Comparison of ENCODE assay signal across 1 cellular context in the genomic region with DNA sequence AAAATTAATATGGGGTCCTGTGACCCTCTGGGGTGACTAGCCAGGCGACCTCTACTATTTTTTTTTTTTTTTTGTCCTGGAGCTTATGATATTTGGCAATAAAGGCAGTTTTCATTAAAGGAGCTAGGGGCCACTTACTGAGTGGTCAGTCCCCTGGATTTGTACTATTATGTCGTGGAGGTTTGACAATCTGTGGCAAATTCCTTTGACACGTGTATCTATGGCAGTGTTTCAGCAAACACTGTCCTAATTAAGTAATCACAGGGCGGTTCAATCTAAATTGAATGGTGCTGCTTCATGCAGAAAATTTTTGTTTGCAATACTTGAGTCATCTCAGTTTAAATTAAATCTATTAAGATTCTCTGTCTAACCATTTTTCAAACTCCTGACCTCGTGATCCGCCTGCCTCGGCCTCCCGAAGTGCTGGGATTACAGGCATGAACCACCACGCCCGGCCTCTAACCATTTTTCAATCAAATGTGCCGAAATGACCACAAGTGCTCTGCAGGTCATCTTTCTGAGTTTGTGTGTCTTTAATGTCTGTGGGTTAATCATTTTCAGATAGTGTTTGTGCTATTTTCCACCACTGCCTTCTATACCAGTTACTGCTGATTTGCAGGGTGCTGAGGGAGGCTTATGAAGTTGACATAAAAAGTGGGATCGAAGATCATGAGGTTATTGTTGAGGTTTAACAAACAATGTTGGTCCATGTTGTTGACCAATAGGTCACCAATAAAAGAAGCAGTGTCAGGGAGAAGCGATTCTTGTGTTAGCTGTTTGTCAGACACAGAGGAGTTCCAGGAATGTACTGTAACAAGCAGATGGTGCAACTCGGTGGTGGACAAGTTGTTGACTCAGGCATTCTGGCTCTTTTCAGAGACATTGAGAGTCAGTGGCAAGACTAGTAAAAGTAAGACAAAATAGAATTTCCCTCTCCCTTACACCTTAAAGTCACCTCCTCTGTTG.
TF ChIP-seq lines count a peak whose summit lies in the region.

No MANE protein-coding gene starts in this region.

TF ChIP-seq in HepG2, 621 proteins besides CTCF, POLR2A, EP300 and RAD21 (continued from another document and continues in another):
- TF ChIP-seq, protein P1, sequence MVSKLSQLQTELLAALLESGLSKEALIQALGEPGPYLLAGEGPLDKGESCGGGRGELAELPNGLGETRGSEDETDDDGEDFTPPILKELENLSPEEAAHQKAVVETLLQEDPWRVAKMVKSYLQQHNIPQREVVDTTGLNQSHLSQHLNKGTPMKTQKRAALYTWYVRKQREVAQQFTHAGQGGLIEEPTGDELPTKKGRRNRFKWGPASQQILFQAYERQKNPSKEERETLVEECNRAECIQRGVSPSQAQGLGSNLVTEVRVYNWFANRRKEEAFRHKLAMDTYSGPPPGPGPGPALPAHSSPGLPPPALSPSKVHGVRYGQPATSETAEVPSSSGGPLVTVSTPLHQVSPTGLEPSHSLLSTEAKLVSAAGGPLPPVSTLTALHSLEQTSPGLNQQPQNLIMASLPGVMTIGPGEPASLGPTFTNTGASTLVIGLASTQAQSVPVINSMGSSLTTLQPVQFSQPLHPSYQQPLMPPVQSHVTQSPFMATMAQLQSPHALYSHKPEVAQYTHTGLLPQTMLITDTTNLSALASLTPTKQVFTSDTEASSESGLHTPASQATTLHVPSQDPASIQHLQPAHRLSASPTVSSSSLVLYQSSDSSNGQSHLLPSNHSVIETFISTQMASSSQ (IDR thresholded peaks at IDR 0.05; ENCODE audit: low read depth) = peak; percentile 97
- TF ChIP-seq, protein P1 (CRISPR knock-in tag; IDR thresholded peaks at IDR 0.05; ENCODE audit: borderline replicate concordance) = peak; percentile 99
- TF ChIP-seq GATA4 (IDR thresholded peaks at IDR 0.05; ENCODE audit: borderline replicate concordance, low read depth) = peak; percentile 93; the same call in 1 of the 2 replicates
- TF ChIP-seq TRIM24 (CRISPR knock-in tag; IDR thresholded peaks at IDR 0.05) = peak; percentile 17; the same call in 1 of the 2 replicates
- no peak for TF ChIP-seq HNRNPLL (IDR thresholded peaks at IDR 0.05; ENCODE audit: low read depth, low read length, poor library complexity, severe bottlenecking)
- TF ChIP-seq, protein P2, sequence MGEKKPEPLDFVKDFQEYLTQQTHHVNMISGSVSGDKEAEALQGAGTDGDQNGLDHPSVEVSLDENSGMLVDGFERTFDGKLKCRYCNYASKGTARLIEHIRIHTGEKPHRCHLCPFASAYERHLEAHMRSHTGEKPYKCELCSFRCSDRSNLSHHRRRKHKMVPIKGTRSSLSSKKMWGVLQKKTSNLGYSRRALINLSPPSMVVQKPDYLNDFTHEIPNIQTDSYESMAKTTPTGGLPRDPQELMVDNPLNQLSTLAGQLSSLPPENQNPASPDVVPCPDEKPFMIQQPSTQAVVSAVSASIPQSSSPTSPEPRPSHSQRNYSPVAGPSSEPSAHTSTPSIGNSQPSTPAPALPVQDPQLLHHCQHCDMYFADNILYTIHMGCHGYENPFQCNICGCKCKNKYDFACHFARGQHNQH (CRISPR knock-in tag; IDR thresholded peaks at IDR 0.05) = peak; percentile 98
- TF ChIP-seq, protein P3, sequence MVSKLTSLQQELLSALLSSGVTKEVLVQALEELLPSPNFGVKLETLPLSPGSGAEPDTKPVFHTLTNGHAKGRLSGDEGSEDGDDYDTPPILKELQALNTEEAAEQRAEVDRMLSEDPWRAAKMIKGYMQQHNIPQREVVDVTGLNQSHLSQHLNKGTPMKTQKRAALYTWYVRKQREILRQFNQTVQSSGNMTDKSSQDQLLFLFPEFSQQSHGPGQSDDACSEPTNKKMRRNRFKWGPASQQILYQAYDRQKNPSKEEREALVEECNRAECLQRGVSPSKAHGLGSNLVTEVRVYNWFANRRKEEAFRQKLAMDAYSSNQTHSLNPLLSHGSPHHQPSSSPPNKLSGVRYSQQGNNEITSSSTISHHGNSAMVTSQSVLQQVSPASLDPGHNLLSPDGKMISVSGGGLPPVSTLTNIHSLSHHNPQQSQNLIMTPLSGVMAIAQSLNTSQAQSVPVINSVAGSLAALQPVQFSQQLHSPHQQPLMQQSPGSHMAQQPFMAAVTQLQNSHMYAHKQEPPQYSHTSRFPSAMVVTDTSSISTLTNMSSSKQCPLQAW (CRISPR knock-in tag; IDR thresholded peaks at IDR 0.05) = peak; percentile 100
- peak; percentile 55; the same call in 1 of the 2 replicates for TF ChIP-seq ZNF607 (CRISPR knock-in tag; IDR thresholded peaks at IDR 0.05; ENCODE audit: borderline replicate concordance)
- TF ChIP-seq ZNF773 (CRISPR knock-in tag; IDR thresholded peaks at IDR 0.05; ENCODE audit: borderline replicate concordance) = no peak
- TF ChIP-seq, protein P4, sequence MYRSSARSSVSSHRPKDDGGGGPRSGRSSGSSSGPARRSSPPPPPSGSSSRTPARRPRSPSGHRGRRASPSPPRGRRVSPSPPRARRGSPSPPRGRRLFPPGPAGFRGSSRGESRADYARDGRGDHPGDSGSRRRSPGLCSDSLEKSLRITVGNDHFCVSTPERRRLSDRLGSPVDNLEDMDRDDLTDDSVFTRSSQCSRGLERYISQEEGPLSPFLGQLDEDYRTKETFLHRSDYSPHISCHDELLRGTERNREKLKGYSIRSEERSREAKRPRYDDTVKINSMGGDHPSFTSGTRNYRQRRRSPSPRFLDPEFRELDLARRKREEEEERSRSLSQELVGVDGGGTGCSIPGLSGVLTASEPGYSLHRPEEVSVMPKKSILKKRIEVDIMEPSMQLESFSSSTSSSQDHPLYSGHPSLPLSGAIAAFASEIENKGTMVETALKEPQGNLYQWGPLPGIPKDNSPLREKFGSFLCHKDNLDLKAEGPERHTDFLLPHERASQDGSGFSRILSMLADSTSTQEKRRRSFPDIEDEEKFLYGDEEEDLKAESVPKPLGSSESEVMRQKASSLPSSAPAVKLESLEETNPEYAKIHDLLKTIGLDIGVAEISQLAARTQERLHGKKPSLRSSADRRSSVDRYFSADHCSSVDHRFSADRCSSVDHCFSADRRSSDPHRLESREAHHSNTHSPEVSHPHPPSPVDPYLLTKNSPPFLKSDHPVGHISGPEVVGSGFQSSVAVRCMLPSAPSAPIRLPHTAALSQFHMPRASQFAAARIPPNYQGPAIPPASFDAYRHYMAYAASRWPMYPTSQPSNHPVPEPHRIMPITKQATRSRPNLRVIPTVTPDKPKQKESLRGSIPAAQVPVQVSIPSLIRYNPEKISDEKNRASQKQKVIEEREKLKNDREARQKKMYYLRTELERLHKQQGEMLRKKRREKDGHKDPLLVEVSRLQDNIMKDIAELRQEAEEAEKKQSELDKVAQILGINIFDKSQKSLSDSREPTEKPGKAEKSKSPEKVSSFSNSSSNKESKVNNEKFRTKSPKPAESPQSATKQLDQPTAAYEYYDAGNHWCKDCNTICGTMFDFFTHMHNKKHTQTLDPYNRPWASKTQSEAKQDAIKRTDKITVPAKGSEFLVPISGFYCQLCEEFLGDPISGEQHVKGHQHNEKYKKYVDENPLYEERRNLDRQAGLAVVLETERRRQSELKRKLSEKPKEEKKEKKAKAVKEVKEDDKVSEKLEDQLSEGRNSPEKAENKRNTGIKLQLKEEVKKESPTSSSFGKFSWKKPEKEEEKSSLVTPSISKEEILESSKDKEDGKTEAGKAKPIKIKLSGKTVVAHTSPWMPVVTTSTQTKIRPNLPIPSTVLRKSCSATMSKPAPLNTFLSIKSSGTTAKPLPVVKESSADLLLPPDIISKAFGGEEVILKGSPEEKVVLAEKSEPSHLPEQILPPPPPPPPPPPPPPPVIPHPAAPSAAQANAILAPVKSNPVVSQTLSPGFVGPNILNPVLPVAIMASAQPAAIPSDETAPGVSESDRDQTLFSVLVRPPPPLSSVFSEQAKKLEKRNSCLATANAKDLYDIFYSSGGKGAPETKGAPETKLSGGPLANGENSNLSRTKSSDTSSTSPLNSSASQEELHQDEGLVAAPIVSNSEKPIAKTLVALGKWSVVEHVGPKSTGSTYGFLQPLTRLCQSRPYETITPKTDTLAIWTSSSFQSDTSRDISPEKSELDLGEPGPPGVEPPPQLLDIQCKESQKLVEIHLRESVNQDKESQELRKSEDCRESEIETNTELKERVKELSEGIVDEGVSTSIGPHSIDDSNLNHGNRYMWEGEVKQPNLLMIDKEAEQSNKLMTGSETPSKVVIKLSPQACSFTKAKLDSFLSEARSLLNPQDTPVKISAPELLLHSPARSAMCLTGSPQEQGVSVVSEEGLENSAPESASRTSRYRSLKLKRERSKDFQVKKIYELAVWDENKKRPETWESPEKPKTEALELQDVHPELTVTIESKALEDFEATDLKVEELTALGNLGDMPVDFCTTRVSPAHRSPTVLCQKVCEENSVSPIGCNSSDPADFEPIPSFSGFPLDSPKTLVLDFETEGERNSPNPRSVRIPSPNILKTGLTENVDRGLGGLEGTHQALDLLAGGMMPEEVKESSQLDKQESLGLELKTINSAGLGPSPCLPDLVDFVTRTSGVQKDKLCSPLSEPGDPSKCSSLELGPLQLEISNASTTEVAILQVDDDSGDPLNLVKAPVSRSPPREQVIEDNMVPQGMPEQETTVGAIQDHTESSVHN (CRISPR knock-in tag; IDR thresholded peaks at IDR 0.05) = no peak
- peak; percentile 9; the same call in 1 of the 2 replicates for TF ChIP-seq ZNF761 (CRISPR knock-in tag; conservative IDR thresholded peaks at IDR 0.05)
- TF ChIP-seq SP140L (CRISPR knock-in tag; IDR thresholded peaks at IDR 0.05; ENCODE audit: borderline replicate concordance) = peak; percentile 75; the same call in 1 of the 2 replicates
- TF ChIP-seq, protein P5, sequence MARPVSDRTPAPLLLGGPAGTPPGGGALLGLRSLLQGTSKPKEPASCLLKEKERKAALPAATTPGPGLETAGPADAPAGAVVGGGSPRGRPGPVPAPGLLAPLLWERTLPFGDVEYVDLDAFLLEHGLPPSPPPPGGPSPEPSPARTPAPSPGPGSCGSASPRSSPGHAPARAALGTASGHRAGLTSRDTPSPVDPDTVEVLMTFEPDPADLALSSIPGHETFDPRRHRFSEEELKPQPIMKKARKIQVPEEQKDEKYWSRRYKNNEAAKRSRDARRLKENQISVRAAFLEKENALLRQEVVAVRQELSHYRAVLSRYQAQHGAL (CRISPR knock-in tag; IDR thresholded peaks at IDR 0.05; ENCODE audit: not compliant biosample characterization) = no peak
- TF ChIP-seq HNF4G (IDR thresholded peaks at IDR 0.05; ENCODE audit: borderline replicate concordance, low read depth, low read length) = peak; percentile 80
- TF ChIP-seq HNF4G (CRISPR knock-in tag; IDR thresholded peaks at IDR 0.05; ENCODE audit: borderline replicate concordance, low read depth) = peak; percentile 81
- no peak for TF ChIP-seq ZNF337 (CRISPR knock-in tag; IDR thresholded peaks at IDR 0.05; ENCODE audit: borderline replicate concordance, low read depth)
- 0 out of 2 replicates have a peak, but pooled peaks have one; percentile 16 for TF ChIP-seq ZNF563 (CRISPR knock-in tag; IDR thresholded peaks at IDR 0.05)
- TF ChIP-seq ZNF558 (CRISPR knock-in tag; IDR thresholded peaks at IDR 0.05; ENCODE audit: borderline replicate concordance) = 0 out of 2 replicates have a peak, but pooled peaks have one; percentile 83
- TF ChIP-seq KLF6 (CRISPR knock-in tag; IDR thresholded peaks at IDR 0.05) = peak; percentile 82
- TF ChIP-seq, protein P6, sequence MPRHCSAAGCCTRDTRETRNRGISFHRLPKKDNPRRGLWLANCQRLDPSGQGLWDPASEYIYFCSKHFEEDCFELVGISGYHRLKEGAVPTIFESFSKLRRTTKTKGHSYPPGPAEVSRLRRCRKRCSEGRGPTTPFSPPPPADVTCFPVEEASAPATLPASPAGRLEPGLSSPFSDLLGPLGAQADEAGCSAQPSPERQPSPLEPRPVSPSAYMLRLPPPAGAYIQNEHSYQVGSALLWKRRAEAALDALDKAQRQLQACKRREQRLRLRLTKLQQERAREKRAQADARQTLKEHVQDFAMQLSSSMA (CRISPR knock-in tag; IDR thresholded peaks at IDR 0.05) = peak; percentile 78; the same call in 1 of the 2 replicates
- TF ChIP-seq ZNF441 (CRISPR knock-in tag; IDR thresholded peaks at IDR 0.05; ENCODE audit: borderline replicate concordance) = peak; percentile 58
- TF ChIP-seq RARA (CRISPR knock-in tag; IDR thresholded peaks at IDR 0.05) = peak; percentile 98
- TF ChIP-seq ZMAT3 (CRISPR knock-in tag; conservative IDR thresholded peaks at IDR 0.05) = peak; percentile 84
- TF ChIP-seq HNRNPL (IDR thresholded peaks at IDR 0.05; ENCODE audit: low read depth, low read length) = no peak
- TF ChIP-seq KAT7 (CRISPR knock-in tag; IDR thresholded peaks at IDR 0.05; ENCODE audit: borderline replicate concordance) = no peak
- no peak; the same call in 1 of the 2 replicates for TF ChIP-seq RBFOX2 (IDR thresholded peaks at IDR 0.05; ENCODE audit: low read depth, low read length)
- TF ChIP-seq ZNF766 (CRISPR knock-in tag; IDR thresholded peaks at IDR 0.05; ENCODE audit: borderline replicate concordance) = peak; percentile 67; the same call in 1 of the 2 replicates
